ENCODE assay signal across 1 cellular context in genomic region chr14:69427596-69427995, GRCh38.
TF ChIP-seq lines count a peak whose summit lies in the region.

No MANE protein-coding gene starts in this region.

TF ChIP-seq in WTC11, 78 proteins besides CTCF, POLR2A, EP300 and RAD21 (continued from another document):
- TF ChIP-seq, protein P1, sequence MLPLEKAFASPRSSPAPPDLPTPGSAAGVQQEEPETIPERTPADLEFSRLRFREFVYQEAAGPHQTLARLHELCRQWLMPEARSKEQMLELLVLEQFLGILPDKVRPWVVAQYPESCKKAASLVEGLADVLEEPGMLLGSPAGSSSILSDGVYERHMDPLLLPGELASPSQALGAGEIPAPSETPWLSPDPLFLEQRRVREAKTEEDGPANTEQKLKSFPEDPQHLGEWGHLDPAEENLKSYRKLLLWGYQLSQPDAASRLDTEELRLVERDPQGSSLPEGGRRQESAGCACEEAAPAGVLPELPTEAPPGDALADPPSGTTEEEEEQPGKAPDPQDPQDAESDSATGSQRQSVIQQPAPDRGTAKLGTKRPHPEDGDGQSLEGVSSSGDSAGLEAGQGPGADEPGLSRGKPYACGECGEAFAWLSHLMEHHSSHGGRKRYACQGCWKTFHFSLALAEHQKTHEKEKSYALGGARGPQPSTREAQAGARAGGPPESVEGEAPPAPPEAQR (CRISPR knock-in tag; IDR thresholded peaks at IDR 0.05): no peak
- TF ChIP-seq, protein P2, sequence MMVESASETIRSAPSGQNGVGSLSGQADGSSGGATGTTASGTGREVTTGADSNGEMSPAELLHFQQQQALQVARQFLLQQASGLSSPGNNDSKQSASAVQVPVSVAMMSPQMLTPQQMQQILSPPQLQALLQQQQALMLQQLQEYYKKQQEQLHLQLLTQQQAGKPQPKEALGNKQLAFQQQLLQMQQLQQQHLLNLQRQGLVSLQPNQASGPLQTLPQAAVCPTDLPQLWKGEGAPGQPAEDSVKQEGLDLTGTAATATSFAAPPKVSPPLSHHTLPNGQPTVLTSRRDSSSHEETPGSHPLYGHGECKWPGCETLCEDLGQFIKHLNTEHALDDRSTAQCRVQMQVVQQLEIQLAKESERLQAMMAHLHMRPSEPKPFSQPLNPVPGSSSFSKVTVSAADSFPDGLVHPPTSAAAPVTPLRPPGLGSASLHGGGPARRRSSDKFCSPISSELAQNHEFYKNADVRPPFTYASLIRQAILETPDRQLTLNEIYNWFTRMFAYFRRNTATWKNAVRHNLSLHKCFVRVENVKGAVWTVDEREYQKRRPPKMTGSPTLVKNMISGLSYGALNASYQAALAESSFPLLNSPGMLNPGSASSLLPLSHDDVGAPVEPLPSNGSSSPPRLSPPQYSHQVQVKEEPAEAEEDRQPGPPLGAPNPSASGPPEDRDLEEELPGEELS (CRISPR knock-in tag; IDR thresholded peaks at IDR 0.05): no peak
- TF ChIP-seq TP53 (CRISPR knock-in tag; IDR thresholded peaks at IDR 0.05) (no peak), PRDM15 (CRISPR knock-in tag; IDR thresholded peaks at IDR 0.05) (no peak), ZNF138 (CRISPR knock-in tag; conservative IDR thresholded peaks at IDR 0.05) (no peak), KAT7 (CRISPR knock-in tag; IDR thresholded peaks at IDR 0.05; ENCODE audit: borderline replicate concordance) (no peak), ETV6 (CRISPR knock-in tag; IDR thresholded peaks at IDR 0.05) (no peak), GABPB1 (CRISPR knock-in tag; IDR thresholded peaks at IDR 0.05) (no peak), ERG (CRISPR knock-in tag; IDR thresholded peaks at IDR 0.05) (no peak), NR1H2 (CRISPR knock-in tag; IDR thresholded peaks at IDR 0.05) (no peak)
- TF ChIP-seq, protein P3, sequence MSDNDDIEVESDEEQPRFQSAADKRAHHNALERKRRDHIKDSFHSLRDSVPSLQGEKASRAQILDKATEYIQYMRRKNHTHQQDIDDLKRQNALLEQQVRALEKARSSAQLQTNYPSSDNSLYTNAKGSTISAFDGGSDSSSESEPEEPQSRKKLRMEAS (CRISPR knock-in tag; IDR thresholded peaks at IDR 0.05): no peak
